In the genomic region with DNA sequence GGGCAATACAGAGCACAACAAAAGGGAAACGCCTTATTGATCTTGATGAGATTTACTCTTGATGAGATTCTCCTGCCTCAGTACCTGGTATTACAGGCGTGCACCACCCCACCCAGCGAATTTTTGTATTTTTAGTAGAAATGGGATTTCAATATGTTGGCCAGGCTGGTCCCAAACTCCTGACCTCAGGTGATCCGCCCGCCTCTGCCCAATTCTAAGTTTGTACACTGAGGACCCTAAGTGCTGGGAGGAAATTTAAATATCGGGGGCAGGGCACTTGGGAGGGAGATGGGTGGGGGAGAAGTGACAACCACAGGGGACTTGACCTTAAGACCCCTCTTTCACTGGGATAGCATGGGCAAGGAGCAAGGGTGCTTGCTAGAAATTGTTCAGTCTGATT, we compare ENCODE assay signal across 13 cellular contexts. TPM values are rescaled to one million over a fixed set of nuclear protein-coding genes. Genes with fewer than 3 reads are reported as not detected.
DNase-seq lines count a peak whose midpoint lies in the region; ATAC-seq, FAIRE-seq and TF ChIP-seq lines count a peak whose summit lies in the region.
"Had no signal": no experiment of that assay in that cellular context is flagged by ENCODE, and none has a peak within 500 bp of the region (broad histone marks: within the 10 kb centered on the region; RNA-seq: fewer than 3 reads in every experiment).

No MANE protein-coding gene starts in this region.

- 79 to 90% methylated on average over 6 of the region's 6 CpGs for WGBS in pancreas, 2 donors

- peaks cover 52% of the 10 kb centered on the region for H4K20me1 ChIP-seq in MM.1S (ENCODE audit: insufficient read depth, low read length)

- no peak for DNase-seq in Caco-2
- DNase-seq in MM.1S = no peak
- DNase-seq in colonic mucosa = no peak
- DNase-seq in NCI-H1930 (lab: John Stamatoyannopoulos, UW) = no peak
- DNase-seq in pancreas = no peak
- no peak for DNase-seq in NCI-H1092 (lab: John Stamatoyannopoulos, UW)
- DNase-seq: activated CD4-positive, CD25-positive, alpha-beta regulatory T cell treated with anti-CD3 and anti-CD28 coated beads, Interleukin-2, amount 50 U/mL, for 72 hours; NCI-H1694 treated with DMSO at 0.1 percent for 48 hours had no signal

- CTCF ChIA-PET in Caco-2 (lab: Charles Lee) = no interaction called here

- H3K4me1 ChIP-seq in Caco-2 (peaks cover 51% of the 10 kb centered on the region), MM.1S (ENCODE audit: low read length) (peaks cover 36% of the 10 kb centered on the region), colonic mucosa (peaks cover 20% of the 10 kb centered on the region), neuron (ENCODE audit: insufficient read depth, low read length) (peaks cover 17% of the 10 kb centered on the region), pancreas (peaks cover 16 to 29% (median 22%) of the 10 kb centered on the region in 3 donors)

- peak overlapping the region; percentile 94 for H3K27ac Mint-ChIP-seq in Caco-2 (ENCODE audit: unreplicated experiment)

- peaks cover 20% of the 10 kb centered on the region for H3K36me3 ChIP-seq in Caco-2 (ENCODE audit: control insufficient read depth, insufficient read depth, low read length)
- H3K36me3 ChIP-seq in MM.1S (replicated peaks; ENCODE audit: insufficient read depth, low read length) = peaks cover 22% of the 10 kb centered on the region
- peaks cover 35% of the 10 kb centered on the region for H3K36me3 ChIP-seq in colonic mucosa
- H3K36me3 ChIP-seq in neuron (ENCODE audit: insufficient read depth, low read length) = peaks cover 62% of the 10 kb centered on the region
- peaks cover 0 to 39% (median 11%) of the 10 kb centered on the region in 3 donors for H3K36me3 ChIP-seq in pancreas

- no peaks in the 10 kb centered on the region for H3K9me2 ChIP-seq in MM.1S (replicated peaks; ENCODE audit: insufficient read depth, low read length)

- no TSS peak for BruUV-seq in Caco-2 (replicated peaks; lab: Mats Ljungman, UMichigan)

- peak overlapping the region; percentile 65 for H3K4me2 ChIP-seq in MM.1S (ENCODE audit: low read depth, low read length)

- H3F3A ChIP-seq in MM.1S (ENCODE audit: insufficient read depth, low read length) = peaks cover 74% of the 10 kb centered on the region

- intact Hi-C loops in Caco-2 (cut with micrococcal nuclease; ENCODE audit: unreplicated experiment) (no loop called here), colonic mucosa (cut with DNase I) (no loop called here), pancreas (cut with DNase I) (no loop called here)

- no peaks in the 10 kb centered on the region for H3K9me3 Mint-ChIP-seq in Caco-2 (ENCODE audit: unreplicated experiment)

- TF ChIP-seq CTCF in Caco-2 (IDR thresholded peaks at IDR 0.05; ENCODE audit: insufficient read depth in 1 of 2, low read depth in 1 of 2, low read length in 1 of 2, severe bottlenecking in 1 of 2, unreplicated experiment in 1 of 2) = no peak
- no peak for TF ChIP-seq CTCF in MM.1S (IDR thresholded peaks at IDR 0.05; ENCODE audit: low read length)
- TF ChIP-seq CTCF in colonic mucosa (IDR thresholded peaks at IDR 0.05) = no peak
- TF ChIP-seq CTCF in pancreas (IDR thresholded peaks at IDR 0.05) = no peak

- H3K27me3 Mint-ChIP-seq in Caco-2 (ENCODE audit: insufficient read depth, unreplicated experiment) = no peaks in the 10 kb centered on the region

- H3K79me2 ChIP-seq in MM.1S (ENCODE audit: low read length) = peaks cover 95% of the 10 kb centered on the region

- H3K9me3 ChIP-seq in Caco-2 (no peaks in the 10 kb centered on the region), MM.1S (replicated peaks; ENCODE audit: insufficient read depth, low read length) (no peaks in the 10 kb centered on the region), colonic mucosa (no peaks in the 10 kb centered on the region), neuron (ENCODE audit: low read length) (no peaks in the 10 kb centered on the region), pancreas (no peaks in the 10 kb centered on the region)
- H3K9me3 ChIP-seq: right atrium auricular region, thoracic aorta had no signal

- H2AFZ ChIP-seq in MM.1S (ENCODE audit: low read length) (no peak overlapping the region), neuron (ENCODE audit: low read depth, low read length) (no peak overlapping the region)

- H3K27ac ChIP-seq in MM.1S (ENCODE audit: low read length) (no peak overlapping the region; the same call in 1 of the 2 replicates), colonic mucosa (no peak overlapping the region), pancreas (no peak overlapping the region)

- peaks cover 43% of the 10 kb centered on the region for H3K4me1 Mint-ChIP-seq in Caco-2 (ENCODE audit: low read depth, unreplicated experiment)

- H3K4me3 ChIP-seq in Caco-2 (ENCODE audit: low read depth, low read length) (peak overlapping the region; percentile 62), MM.1S (ENCODE audit: low read length) (peak overlapping the region; percentile 87), colonic mucosa (peak overlapping the region; percentile 58), neuron (ENCODE audit: low read length) (peak overlapping the region; percentile 68), pancreas (no peak overlapping the region)

- POLR2A ChIA-PET in Caco-2 (lab: Charles Lee) = no interaction called here

- peaks cover 98% of the 10 kb centered on the region for H3K36me3 Mint-ChIP-seq in Caco-2 (ENCODE audit: insufficient read depth, unreplicated experiment)

- no peak for FAIRE-seq in pancreas (lab: Jason Lieb, UNC)

- H3K9ac ChIP-seq in MM.1S (ENCODE audit: low read length) (peak overlapping the region; percentile 94; the same call in 1 of the 2 replicates), colonic mucosa (ENCODE audit: low read depth in 2 of 2, low read length in 2 of 2) (peak overlapping the region; percentile 86 to 96)

- H3K27me3 ChIP-seq in Caco-2 (replicated peaks; ENCODE audit: control insufficient read depth, insufficient read depth, low read length) (no peaks in the 10 kb centered on the region), MM.1S (replicated peaks; ENCODE audit: insufficient read depth, low read length) (no peaks in the 10 kb centered on the region), colonic mucosa (no peaks in the 10 kb centered on the region), neuron (ENCODE audit: insufficient read depth, low read length) (no peaks in the 10 kb centered on the region), pancreas (no peaks in the 10 kb centered on the region)
- H3K27me3 ChIP-seq: right atrium auricular region had no signal

- ATAC-seq in pancreas (no peak), GM21360 (IDR thresholded peaks at IDR 0.05; ENCODE audit: unreplicated experiment) (no peak)
- ATAC-seq: esophagus mucosa had no signal

- H3K4me3 Mint-ChIP-seq in Caco-2 (ENCODE audit: unreplicated experiment) = peak overlapping the region; percentile 81

RNA-seq across cellular contexts. Expression of a gene that starts 14.1 kb away (rescaled TPM):
- total RNA-seq in Caco-2 (2022) (405 and 423 TPM in 2 replicates), colonic mucosa (100 to 1,000 TPM; 250 to 394 TPM), pancreas (100 to 1,000 TPM in 1 of 6 donors, 10 to 100 TPM in 5; 51.9 to 103 (median 84.5) TPM)
- polyA plus RNA-seq in pancreas = 10 to 100 TPM; 26.5 to 56.8 TPM

RNA-seq across cellular contexts. Expression of a gene that starts 23.4 kb away (rescaled TPM):
- total RNA-seq in Caco-2 (2022) = not detected in 2 replicates
- under 1 TPM in 1 of 2 donors, not detected in 1; 0.98 TPM for total RNA-seq in colonic mucosa
- under 1 TPM in 1 of 6 donors, not detected in 5; 0.31 TPM for total RNA-seq in pancreas
- polyA plus RNA-seq in pancreas = under 1 TPM in 1 of 2 donors, not detected in 1; 0.28 TPM
- total RNA-seq: esophagus mucosa, right atrium auricular region, thoracic aorta had no signal

RNA-seq across cellular contexts. Expression of a gene that starts 42.0 kb away (rescaled TPM):
- total RNA-seq in Caco-2 (2022) = 5.0 and 6.5 TPM in 2 replicates
- total RNA-seq in colonic mucosa = 1 to 10 TPM; 2.8 to 4.5 TPM
- total RNA-seq in pancreas = 1 to 10 TPM in 5 of 6 donors, under 1 TPM in 1; 0.85 to 3.0 (median 1.7) TPM
- 1 to 10 TPM; 2.2 to 5.0 TPM for polyA plus RNA-seq in pancreas

Comparison
In these comparisons a context has a peak if more than half of its experiments do, and no peak if none do; other contexts are left out.
1. H3K4me3 ChIP-seq: peak in Caco-2 (single experiment), MM.1S (single experiment), colonic mucosa (single experiment) and neuron (single experiment); none in pancreas (0 of 4).